ENCODE assay signal across 8 cellular contexts in genomic region chr10:32347363-32347735, GRCh38. TPM values are rescaled to one million over a fixed set of nuclear protein-coding genes. Genes with fewer than 3 reads are reported as not detected.
DNase-seq lines count a peak whose midpoint lies in the region; ATAC-seq and TF ChIP-seq lines count a peak whose summit lies in the region.

No MANE protein-coding gene starts in this region.

- no peaks in the 10 kb centered on the region for H3K9me2 ChIP-seq in hepatocyte (replicated peaks; ENCODE audit: insufficient read depth)

- ATAC-seq in activated CD4-positive, CD25-positive, alpha-beta regulatory T cell treated with anti-CD3 and anti-CD28 coated beads, Interleukin-2, amount 50 U/mL, for 24 hours = peak; percentile 1 to 3
- peak; percentile 9 for ATAC-seq in HG03025 (IDR thresholded peaks at IDR 0.05; ENCODE audit: low FRiP score, unreplicated experiment)
- ATAC-seq in activated CD8-positive, alpha-beta T cell treated with anti-CD3 and anti-CD28 coated beads, Interleukin-2, amount 10 ng/mL, durations not matched to agents 7 days and 5 days = peak; percentile 17
- peak; percentile 8 to 15 for ATAC-seq in stimulated activated naive B cell treated with anti-CD40 and anti-IgM and Interleukin-4, amounts not matched to agents 10 μg/mL and 1 μg/mL and 100 μg/mL, for 72 hours (replicated peaks)

- peak overlapping the region; percentile 100 for H3K27ac ChIP-seq in hepatocyte

- WGBS in hepatocyte (ENCODE audit: low lambda C conversion rate, missing lambda C conversion rate) = under 1% methylated on average over 40 of the region's 46 CpGs

- no peaks in the 10 kb centered on the region for H3K9me3 ChIP-seq in hepatocyte (ENCODE audit: low read depth)

- H3K36me3 ChIP-seq in hepatocyte (replicated peaks; ENCODE audit: insufficient read depth, low read depth) = no peaks in the 10 kb centered on the region

- peak overlapping the region; percentile 81 for H3K4me2 ChIP-seq in hepatocyte

- H3K4me3 Mint-ChIP-seq in activated CD8-positive, alpha-beta T cell treated with anti-CD3 and anti-CD28 coated beads, Interleukin-2, amount 10 ng/mL, durations not matched to agents 7 days and 5 days = peak overlapping the region; percentile 62
- H3K4me3 Mint-ChIP-seq in stimulated activated naive B cell treated with anti-CD40 and anti-IgM and Interleukin-4, amounts not matched to agents 10 μg/mL and 1 μg/mL and 100 μg/mL, for 72 hours = peak overlapping the region; percentile 82 to 92

- peak overlapping the region; percentile 64 for H3K4me3 ChIP-seq in hepatocyte

- H2AFZ ChIP-seq in hepatocyte = peak overlapping the region; percentile 79

- peaks cover 28% of the 10 kb centered on the region for H3K4me1 ChIP-seq in hepatocyte (ENCODE audit: insufficient read depth)

- CTCF ChIA-PET in activated CD8-positive, alpha-beta T cell treated with anti-CD3 and anti-CD28 coated beads, Interleukin-2, amount 10 ng/mL, durations not matched to agents 7 days and 5 days (lab: Charles Lee) = interaction anchor here (1.1 to 2.2 kb wide), 3 partner anchors 9 to 91 kb away, joined by 3 to 9 read pairs (median 7); no protein-coding TSS in a partner anchor

- TF ChIP-seq CTCF in hepatocyte (IDR thresholded peaks at IDR 0.05; ENCODE audit: poor library complexity) = no peak
- TF ChIP-seq CTCF in GM20000 (IDR thresholded peaks at IDR 0.05; ENCODE audit: extremely low read depth, missing control alignments) = no peak

- H3K36me3 Mint-ChIP-seq in activated CD8-positive, alpha-beta T cell treated with anti-CD3 and anti-CD28 coated beads, Interleukin-2, amount 10 ng/mL, durations not matched to agents 7 days and 5 days (ENCODE audit: low read depth) = peaks cover 43% of the 10 kb centered on the region
- peaks cover 8 to 18% of the 10 kb centered on the region in 2 donors for H3K36me3 Mint-ChIP-seq in stimulated activated naive B cell treated with anti-CD40 and anti-IgM and Interleukin-4, amounts not matched to agents 10 μg/mL and 1 μg/mL and 100 μg/mL, for 72 hours

- H3K79me2 ChIP-seq in hepatocyte = peaks cover 82% of the 10 kb centered on the region

- H3K4me1 Mint-ChIP-seq in activated CD8-positive, alpha-beta T cell treated with anti-CD3 and anti-CD28 coated beads, Interleukin-2, amount 10 ng/mL, durations not matched to agents 7 days and 5 days (ENCODE audit: low read depth) = peaks cover 55% of the 10 kb centered on the region
- H3K4me1 Mint-ChIP-seq in stimulated activated naive B cell treated with anti-CD40 and anti-IgM and Interleukin-4, amounts not matched to agents 10 μg/mL and 1 μg/mL and 100 μg/mL, for 72 hours = peaks cover 31 to 49% of the 10 kb centered on the region in 2 donors

- no peaks in the 10 kb centered on the region for H3K27me3 Mint-ChIP-seq in activated CD8-positive, alpha-beta T cell treated with anti-CD3 and anti-CD28 coated beads, Interleukin-2, amount 10 ng/mL, durations not matched to agents 7 days and 5 days (ENCODE audit: low read depth)
- H3K27me3 Mint-ChIP-seq in stimulated activated naive B cell treated with anti-CD40 and anti-IgM and Interleukin-4, amounts not matched to agents 10 μg/mL and 1 μg/mL and 100 μg/mL, for 72 hours = no peaks in the 10 kb centered on the region

- H3K9me3 Mint-ChIP-seq in activated CD8-positive, alpha-beta T cell treated with anti-CD3 and anti-CD28 coated beads, Interleukin-2, amount 10 ng/mL, durations not matched to agents 7 days and 5 days (ENCODE audit: insufficient read depth) = no peaks in the 10 kb centered on the region
- H3K9me3 Mint-ChIP-seq in stimulated activated naive B cell treated with anti-CD40 and anti-IgM and Interleukin-4, amounts not matched to agents 10 μg/mL and 1 μg/mL and 100 μg/mL, for 72 hours = no peaks in the 10 kb centered on the region

- POLR2A ChIA-PET in activated CD8-positive, alpha-beta T cell treated with anti-CD3 and anti-CD28 coated beads, Interleukin-2, amount 10 ng/mL, durations not matched to agents 7 days and 5 days (lab: Charles Lee) = interaction anchor here (0.7 to 4.0 kb wide), 7 partner anchors 8 to 98 kb away, joined by 3 to 22 read pairs (median 5); partner anchors contain the start of gene CCDC7

- H4K20me1 ChIP-seq in hepatocyte (ENCODE audit: insufficient read depth, poor library complexity, severe bottlenecking) = peaks cover 43% of the 10 kb centered on the region

- no peak for DNase-seq in activated CD4-positive, CD25-positive, alpha-beta regulatory T cell treated with anti-CD3 and anti-CD28 coated beads, Interleukin-2, amount 50 U/mL, for 72 hours
- DNase-seq in activated CD8-positive, alpha-beta T cell treated with anti-CD3 and anti-CD28 coated beads, Interleukin-2, amount 10 ng/mL, durations not matched to agents 7 days and 5 days = no peak
- DNase-seq in hepatocyte (ENCODE audit: low spot score) = no peak
- DNase-seq in stimulated activated naive B cell treated with anti-CD40 and anti-IgM and Interleukin-4, amounts not matched to agents 10 μg/mL and 1 μg/mL and 100 μg/mL, for 72 hours = no peak
- no peak for DNase-seq in GM20000 (ENCODE audit: low spot score)
- no peak for DNase-seq in NCI-H1105 (lab: John Stamatoyannopoulos, UW)

- H3K27me3 ChIP-seq in hepatocyte = no peaks in the 10 kb centered on the region

- peak overlapping the region; percentile 83 for H3K27ac Mint-ChIP-seq in activated CD8-positive, alpha-beta T cell treated with anti-CD3 and anti-CD28 coated beads, Interleukin-2, amount 10 ng/mL, durations not matched to agents 7 days and 5 days
- H3K27ac Mint-ChIP-seq in stimulated activated naive B cell treated with anti-CD40 and anti-IgM and Interleukin-4, amounts not matched to agents 10 μg/mL and 1 μg/mL and 100 μg/mL, for 72 hours = peak overlapping the region; percentile 93

RNA-seq across cellular contexts. Expression of gene EPC1, which starts 0.4 kb away (rescaled TPM):
- 10 to 100 TPM; 40.9 to 43.5 TPM for total RNA-seq in activated CD8-positive, alpha-beta T cell treated with anti-CD3 and anti-CD28 coated beads, Interleukin-2, amount 10 ng/mL, durations not matched to agents 7 days and 5 days
- total RNA-seq in hepatocyte = 31.4 and 36.3 TPM in 2 replicates
- 19.4 and 19.8 TPM in 2 replicates for polyA plus RNA-seq in hepatocyte
